ENCODE assay signal across 8 cellular contexts in genomic region chr1:15153184-15153841, GRCh38. TPM values are rescaled to one million over a fixed set of nuclear protein-coding genes. Genes with fewer than 3 reads are reported as not detected.
DNase-seq lines count a peak whose midpoint lies in the region; ATAC-seq and TF ChIP-seq lines count a peak whose summit lies in the region.

Gene TMEM51 (plus strand): TSS chr1:15153747. CDS start chr1:15215088, 61,341 bp downstream.

- no peaks in the 10 kb centered on the region for H3K9me3 ChIP-seq in BLaER1 treated with 17β-estradiol and CSF1 and Interleukin-3, amounts not matched to agents 10 nM and 100 nM (replicated peaks in 1 of 11)
- H3K9me3 ChIP-seq in stomach smooth muscle (ENCODE audit: control insufficient read depth in 2 of 2, low read length in 2 of 2) = no peaks in the 10 kb centered on the region

- peak within 1 kb of the TSS; percentile 63 to 77 (median 69) for H3K4me3 ChIP-seq in BLaER1 treated with 17β-estradiol and CSF1 and Interleukin-3, amounts not matched to agents 10 nM and 100 nM
- H3K4me3 ChIP-seq in coronary artery (peak within 1 kb of the TSS; percentile 90), stomach smooth muscle (ENCODE audit: low read length in 2 of 2) (peak within 1 kb of the TSS; percentile 83 to 94)

- ATAC-seq in left lobe of liver (peak; percentile 71), GM19452 (IDR thresholded peaks at IDR 0.05; ENCODE audit: unreplicated experiment) (no peak), GM18909 (IDR thresholded peaks at IDR 0.05; ENCODE audit: poor library complexity, unreplicated experiment) (no peak)

- no peak for TF ChIP-seq CTCF in coronary artery (IDR thresholded peaks at IDR 0.05)

- peak within 1 kb of the TSS in 6 of 11 experiments; percentile 24 to 71 (median 48); a peak in 10 of 22 replicates for H3K27ac ChIP-seq in BLaER1 treated with 17β-estradiol and CSF1 and Interleukin-3, amounts not matched to agents 10 nM and 100 nM
- H3K27ac ChIP-seq in coronary artery (peak within 1 kb of the TSS; percentile 69 to 92), stomach smooth muscle (ENCODE audit: low read length) (peak within 1 kb of the TSS; percentile 97)

- H3K4me1 ChIP-seq in BLaER1 treated with 17β-estradiol and CSF1 and Interleukin-3, amounts not matched to agents 10 nM and 100 nM = peaks cover 37 to 51% (median 41%) of the 10 kb centered on the region in 10 experiments
- peaks cover 59% of the 10 kb centered on the region for H3K4me1 ChIP-seq in stomach smooth muscle (ENCODE audit: control insufficient read depth, insufficient read depth, low read length)

- H3K36me3 ChIP-seq in BLaER1 treated with 17β-estradiol and CSF1 and Interleukin-3, amounts not matched to agents 10 nM and 100 nM = no peaks in the 10 kb centered on the region
- H3K36me3 ChIP-seq in stomach smooth muscle (ENCODE audit: control insufficient read depth in 2 of 2, insufficient read depth in 2 of 2, low read length in 2 of 2) = no peaks in the 10 kb centered on the region

- DNase-seq in HCEC 1CT = peak; percentile 61
- peak; percentile 77 for DNase-seq in RPMI8226
- no peak for DNase-seq in coronary artery (ENCODE audit: low spot score)
- DNase-seq in left lobe of liver (ENCODE audit: low spot score) = peak; percentile 58

- H3K4me2 ChIP-seq in BLaER1 treated with 17β-estradiol and CSF1 and Interleukin-3, amounts not matched to agents 10 nM and 100 nM = peak within 1 kb of the TSS; percentile 91 to 100 (median 98)

- peak within 1 kb of the TSS; percentile 53 to 85 (median 71) for H3K9ac ChIP-seq in BLaER1 treated with 17β-estradiol and CSF1 and Interleukin-3, amounts not matched to agents 10 nM and 100 nM
- H3K9ac ChIP-seq in stomach smooth muscle (ENCODE audit: low read length in 2 of 2) = peak within 1 kb of the TSS; percentile 91 to 97

- peaks cover 0 to 58% (median 7%) of the 10 kb centered on the region in 11 experiments; a peak in 12 of 22 replicates for H4K20me1 ChIP-seq in BLaER1 treated with 17β-estradiol and CSF1 and Interleukin-3, amounts not matched to agents 10 nM and 100 nM

- H3K27me3 ChIP-seq in BLaER1 treated with 17β-estradiol and CSF1 and Interleukin-3, amounts not matched to agents 10 nM and 100 nM = peaks cover 24 to 58% (median 56%) of the 10 kb centered on the region in 11 experiments; a peak in 21 of 22 replicates
- H3K27me3 ChIP-seq in stomach smooth muscle (ENCODE audit: control insufficient read depth in 1 of 2, insufficient read depth in 2 of 2, low read length in 2 of 2) = no peaks in the 10 kb centered on the region

RNA-seq across cellular contexts. Expression of gene TMEM51, which starts in this region (rescaled TPM):
- total RNA-seq in left lobe of liver = 2.4 TPM
